Comparison of ENCODE assay signal across 1 cellular context in the genomic region with DNA sequence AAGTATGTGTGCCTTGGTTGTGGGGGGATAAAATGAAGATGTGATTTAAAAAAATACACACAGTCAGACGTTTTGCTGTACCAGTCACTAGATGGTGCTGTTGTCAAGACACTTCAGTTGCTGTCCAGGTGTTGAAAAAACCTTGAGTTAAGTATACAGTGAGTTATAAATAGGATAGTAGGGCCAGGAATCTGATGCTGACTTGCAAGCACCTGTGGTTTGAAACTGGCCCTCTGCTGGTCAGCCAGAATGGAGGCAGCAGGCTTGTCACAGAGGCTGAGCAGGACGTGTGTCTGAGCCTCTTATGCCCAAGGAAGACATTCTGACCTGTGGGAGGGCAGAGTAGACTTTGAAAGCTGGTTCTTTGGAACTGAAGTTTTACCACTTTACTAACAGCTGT.
TF ChIP-seq lines count a peak whose summit lies in the region.

No MANE protein-coding gene starts in this region.

TF ChIP-seq in SK-N-SH, 30 proteins besides CTCF, POLR2A, EP300 and RAD21:
- TF ChIP-seq, protein P1, sequence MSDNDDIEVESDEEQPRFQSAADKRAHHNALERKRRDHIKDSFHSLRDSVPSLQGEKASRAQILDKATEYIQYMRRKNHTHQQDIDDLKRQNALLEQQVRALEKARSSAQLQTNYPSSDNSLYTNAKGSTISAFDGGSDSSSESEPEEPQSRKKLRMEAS (IDR thresholded peaks at IDR 0.05; ENCODE audit: low read depth): no peak
- TF ChIP-seq, protein P2, sequence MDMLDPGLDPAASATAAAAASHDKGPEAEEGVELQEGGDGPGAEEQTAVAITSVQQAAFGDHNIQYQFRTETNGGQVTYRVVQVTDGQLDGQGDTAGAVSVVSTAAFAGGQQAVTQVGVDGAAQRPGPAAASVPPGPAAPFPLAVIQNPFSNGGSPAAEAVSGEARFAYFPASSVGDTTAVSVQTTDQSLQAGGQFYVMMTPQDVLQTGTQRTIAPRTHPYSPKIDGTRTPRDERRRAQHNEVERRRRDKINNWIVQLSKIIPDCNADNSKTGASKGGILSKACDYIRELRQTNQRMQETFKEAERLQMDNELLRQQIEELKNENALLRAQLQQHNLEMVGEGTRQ (IDR thresholded peaks at IDR 0.05; ENCODE audit: borderline replicate concordance, low read depth, low read length): no peak
- TF ChIP-seq MEF2A (IDR thresholded peaks at IDR 0.05; ENCODE audit: borderline replicate concordance, low read depth) (no peak), TEAD4 (IDR thresholded peaks at IDR 0.05; ENCODE audit: borderline replicate concordance, insufficient read depth) (no peak), FOSL2 (IDR thresholded peaks at IDR 0.05; ENCODE audit: borderline replicate concordance, low read depth) (no peak), FOXJ3 (CRISPR knock-in tag; IDR thresholded peaks at IDR 0.05) (no peak), SMC3 (IDR thresholded peaks at IDR 0.05; ENCODE audit: low read depth, low read length) (peak; percentile 50)
- TF ChIP-seq, protein P3, sequence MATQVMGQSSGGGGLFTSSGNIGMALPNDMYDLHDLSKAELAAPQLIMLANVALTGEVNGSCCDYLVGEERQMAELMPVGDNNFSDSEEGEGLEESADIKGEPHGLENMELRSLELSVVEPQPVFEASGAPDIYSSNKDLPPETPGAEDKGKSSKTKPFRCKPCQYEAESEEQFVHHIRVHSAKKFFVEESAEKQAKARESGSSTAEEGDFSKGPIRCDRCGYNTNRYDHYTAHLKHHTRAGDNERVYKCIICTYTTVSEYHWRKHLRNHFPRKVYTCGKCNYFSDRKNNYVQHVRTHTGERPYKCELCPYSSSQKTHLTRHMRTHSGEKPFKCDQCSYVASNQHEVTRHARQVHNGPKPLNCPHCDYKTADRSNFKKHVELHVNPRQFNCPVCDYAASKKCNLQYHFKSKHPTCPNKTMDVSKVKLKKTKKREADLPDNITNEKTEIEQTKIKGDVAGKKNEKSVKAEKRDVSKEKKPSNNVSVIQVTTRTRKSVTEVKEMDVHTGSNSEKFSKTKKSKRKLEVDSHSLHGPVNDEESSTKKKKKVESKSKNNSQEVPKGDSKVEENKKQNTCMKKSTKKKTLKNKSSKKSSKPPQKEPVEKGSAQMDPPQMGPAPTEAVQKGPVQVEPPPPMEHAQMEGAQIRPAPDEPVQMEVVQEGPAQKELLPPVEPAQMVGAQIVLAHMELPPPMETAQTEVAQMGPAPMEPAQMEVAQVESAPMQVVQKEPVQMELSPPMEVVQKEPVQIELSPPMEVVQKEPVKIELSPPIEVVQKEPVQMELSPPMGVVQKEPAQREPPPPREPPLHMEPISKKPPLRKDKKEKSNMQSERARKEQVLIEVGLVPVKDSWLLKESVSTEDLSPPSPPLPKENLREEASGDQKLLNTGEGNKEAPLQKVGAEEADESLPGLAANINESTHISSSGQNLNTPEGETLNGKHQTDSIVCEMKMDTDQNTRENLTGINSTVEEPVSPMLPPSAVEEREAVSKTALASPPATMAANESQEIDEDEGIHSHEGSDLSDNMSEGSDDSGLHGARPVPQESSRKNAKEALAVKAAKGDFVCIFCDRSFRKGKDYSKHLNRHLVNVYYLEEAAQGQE (IDR thresholded peaks at IDR 0.05; ENCODE audit: low read depth, low read length): peak; percentile 81
- TF ChIP-seq, protein P4, sequence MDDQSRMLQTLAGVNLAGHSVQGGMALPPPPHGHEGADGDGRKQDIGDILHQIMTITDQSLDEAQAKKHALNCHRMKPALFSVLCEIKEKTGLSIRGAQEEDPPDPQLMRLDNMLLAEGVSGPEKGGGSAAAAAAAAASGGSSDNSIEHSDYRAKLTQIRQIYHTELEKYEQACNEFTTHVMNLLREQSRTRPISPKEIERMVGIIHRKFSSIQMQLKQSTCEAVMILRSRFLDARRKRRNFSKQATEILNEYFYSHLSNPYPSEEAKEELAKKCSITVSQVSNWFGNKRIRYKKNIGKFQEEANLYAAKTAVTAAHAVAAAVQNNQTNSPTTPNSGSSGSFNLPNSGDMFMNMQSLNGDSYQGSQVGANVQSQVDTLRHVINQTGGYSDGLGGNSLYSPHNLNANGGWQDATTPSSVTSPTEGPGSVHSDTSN (IDR thresholded peaks at IDR 0.05): no peak
